Comparison of ENCODE assay signal across 11 cellular contexts in genomic region chr17:4852504-4853075, GRCh38. TPM values are rescaled to one million over a fixed set of nuclear protein-coding genes. Genes with fewer than 3 reads are reported as not detected.
A peak's percentile ranks its signal among the peaks of the same experiment; 100 is the strongest.
DNase-seq lines count a peak whose midpoint lies in the region; TF ChIP-seq lines count a peak whose summit lies in the region.
"Had no signal": no experiment of that assay in that cellular context is flagged by ENCODE, and none has a peak within 500 bp of the region (broad histone marks: within the 10 kb centered on the region; RNA-seq: fewer than 3 reads in every experiment).

No MANE protein-coding gene starts in this region.

- H3K36me3 ChIP-seq in PC-9 (ENCODE audit: low read depth), result no peaks in the 10 kb centered on the region
- no peaks in the 10 kb centered on the region for H3K36me3 ChIP-seq in transverse colon
- H3K36me3 ChIP-seq: lower lobe of right lung had no signal

- peaks cover 46% of the 10 kb centered on the region for H3K4me1 ChIP-seq in PC-9 (replicated peaks; ENCODE audit: insufficient read depth)
- peaks cover 9 to 43% (median 30%) of the 10 kb centered on the region in 4 donors for H3K4me1 ChIP-seq in transverse colon

- H3K9me3 Mint-ChIP-seq in osteocyte (ENCODE audit: unreplicated experiment), result no peaks in the 10 kb centered on the region

- DNase-seq in NCI-H2196 (lab: John Stamatoyannopoulos, UW; ENCODE audit: unreplicated experiment) (peak; percentile 4), NCI-H2196 treated with DMSO at 0.1 percent for 48 hours (lab: John Stamatoyannopoulos, UW; ENCODE audit: unreplicated experiment) (no peak), PC-9 (peak in 1 of 2 experiments; percentile 47), osteocyte (ENCODE audit: extremely low spot score, unreplicated experiment) (no peak), C1 segment of cervical spinal cord (lab: John Stamatoyannopoulos, UW) (no peak), transverse colon (no peak)
- DNase-seq in NK-92 treated with Interleukin-12 subunit alpha and Interleukin-12 subunit beta, amount 100 ng/mL, for 24 hours (lab: John Stamatoyannopoulos, UW), result no peak
- DNase-seq: lower lobe of right lung, NCI-H446 treated with DMSO at 0.1 percent for 48 hours had no signal

- peaks cover 61% of the 10 kb centered on the region for H3K79me2 ChIP-seq in PC-9 (ENCODE audit: low read depth)

- POLR2A ChIA-PET in PC-9 (lab: Charles Lee; ENCODE audit: unreplicated experiment), result no interaction called here

- no peak for TF ChIP-seq EP300 in transverse colon (IDR thresholded peaks at IDR 0.05; ENCODE audit: low read depth)

- TF ChIP-seq CTCF in PC-9 (conservative IDR thresholded peaks at IDR 0.05) (no peak), osteocyte (IDR thresholded peaks at IDR 0.05) (no peak), transverse colon (IDR thresholded peaks at IDR 0.05) (no peak)

- H3K27me3 Mint-ChIP-seq in osteocyte (ENCODE audit: unreplicated experiment), result no peaks in the 10 kb centered on the region

- peaks cover 45% of the 10 kb centered on the region for H3F3A ChIP-seq in PC-9 (ENCODE audit: insufficient read depth, low read depth)

- no TSS peak for BruUV-seq in PC-9 (replicated peaks; lab: Mats Ljungman, UMichigan)

- H2AFZ ChIP-seq in PC-9, result no peak overlapping the region

- in situ Hi-C loops in transverse colon (cut with MboI; ENCODE audit: low pct_ligation_motif_present in 1 of 4, low pct_unique_long_range_greater_than_20kb in 1 of 4, low sequenced_read_pairs in 3 of 4), result no loop called here

- H3K4me1 Mint-ChIP-seq in osteocyte (ENCODE audit: unreplicated experiment), result peaks cover 54% of the 10 kb centered on the region

- peak overlapping the region; percentile 74 for H3K27ac Mint-ChIP-seq in osteocyte (ENCODE audit: unreplicated experiment)

- no peak overlapping the region for H3K4me2 ChIP-seq in PC-9
- H3K4me2 ChIP-seq: BLaER1 treated with 17β-estradiol and CSF1 and Interleukin-3, amounts not matched to agents 10 nM and 100 nM had no signal

- H3K4me3 ChIP-seq in PC-9 (no peak overlapping the region), transverse colon (no peak overlapping the region)
- H3K4me3 ChIP-seq: BLaER1 treated with 17β-estradiol and CSF1 and Interleukin-3, amounts not matched to agents 10 nM and 100 nM; lower lobe of right lung had no signal

- TF ChIP-seq POLR2A in transverse colon (IDR thresholded peaks at IDR 0.05), result no peak

- H3K36me3 Mint-ChIP-seq in osteocyte (ENCODE audit: unreplicated experiment), result peaks cover 17% of the 10 kb centered on the region

- no peaks in the 10 kb centered on the region for H4K20me1 ChIP-seq in PC-9 (ENCODE audit: insufficient read depth)

- CTCF ChIA-PET in PC-9 (lab: Charles Lee), result no interaction called here

- no peaks in the 10 kb centered on the region for H3K27me3 ChIP-seq in PC-9 (ENCODE audit: insufficient read depth, low read depth)
- no peaks in the 10 kb centered on the region for H3K27me3 ChIP-seq in transverse colon

- H3K27ac ChIP-seq in PC-9, result peak overlapping the region; percentile 6
- H3K27ac ChIP-seq in cingulate gyrus (ENCODE audit: low read depth, low read length), result peak overlapping the region; percentile 65
- H3K27ac ChIP-seq in transverse colon, result peak overlapping the region in 2 of 4 donors; percentile 11 to 26
- H3K27ac ChIP-seq: BLaER1 treated with 17β-estradiol and CSF1 and Interleukin-3, amounts not matched to agents 10 nM and 100 nM; lower lobe of right lung had no signal

- H3K9me3 ChIP-seq in PC-9 (ENCODE audit: insufficient read depth, low read depth) (no peaks in the 10 kb centered on the region), transverse colon (no peaks in the 10 kb centered on the region)
- H3K9me3 ChIP-seq: lower lobe of right lung had no signal

- intact Hi-C loops in PC-9 (cut with micrococcal nuclease; ENCODE audit: unreplicated experiment), result no loop called here
- intact Hi-C loops in transverse colon (cut with DNase I; ENCODE audit: low total_unique reads), result no loop called here

- H3K4me3 Mint-ChIP-seq in osteocyte (ENCODE audit: unreplicated experiment), result no peak overlapping the region

- H3K9me2 ChIP-seq in PC-9 (ENCODE audit: insufficient read depth), result no peaks in the 10 kb centered on the region

RNA-seq across cellular contexts. Expression of gene MINK1, which starts 19.4 kb away (rescaled TPM):
- total RNA-seq in PC-9 (2021) (160 and 190 TPM in 2 replicates), osteocyte (93.2 and 93.3 TPM in 2 replicates), transverse colon (100 to 1,000 TPM; 128 to 406 (median 181) TPM)

RNA-seq across cellular contexts. Expression of gene PLD2, which starts 45.6 kb away (rescaled TPM):
- 95.5 and 116 TPM in 2 replicates for total RNA-seq in PC-9 (2021)
- 49.3 and 52.2 TPM in 2 replicates for total RNA-seq in osteocyte
- total RNA-seq in transverse colon, result 10 to 100 TPM; 13.9 to 81.9 (median 18.9) TPM

RNA-seq across cellular contexts. Expression of gene C17orf107, which starts 46.7 kb away (rescaled TPM):
- 2.6 and 3.1 TPM in 2 replicates for total RNA-seq in PC-9 (2021)
- total RNA-seq in osteocyte, result 0.78 and 1.3 TPM in 2 replicates
- 1 to 10 TPM in 3 of 4 donors, not detected in 1; 1.8 to 3.2 (median 2.1) TPM for total RNA-seq in transverse colon

RNA-seq across cellular contexts. Expression of gene CHRNE, which starts 50.3 kb away (rescaled TPM):
- 0.23 and 0.24 TPM in 2 replicates for total RNA-seq in PC-9 (2021)
- 0.27 TPM in 1 of 2 replicates, not detected in the other for total RNA-seq in osteocyte
- total RNA-seq in transverse colon, result under 1 TPM in 1 of 4 donors, not detected in 3; 0.32 TPM
